11 cellular contexts compared by ENCODE assay signal in genomic region chr15:60407406-60407805, GRCh38. TPM values are rescaled to one million over a fixed set of nuclear protein-coding genes. Genes with fewer than 3 reads are reported as not detected.
A peak's percentile ranks its signal among the peaks of the same experiment; 100 is the strongest.
DNase-seq lines count a peak whose midpoint lies in the region; ATAC-seq, FAIRE-seq and TF ChIP-seq lines count a peak whose summit lies in the region.
"Had no signal": no experiment of that assay in that cellular context is flagged by ENCODE, and none has a peak within 500 bp of the region (broad histone marks: within the 10 kb centered on the region; RNA-seq: fewer than 3 reads in every experiment).

No MANE protein-coding gene starts in this region.

- H4K91ac ChIP-seq in H9 (ENCODE audit: insufficient read length, low read depth, low read length) = no peak overlapping the region

- H3K9me1 ChIP-seq in endothelial cell of umbilical vein (replicated peaks; ENCODE audit: control insufficient read depth, extremely low read depth, insufficient read depth, low read length) = no peaks in the 10 kb centered on the region

- no peak overlapping the region for H2BK20ac ChIP-seq in H9 (ENCODE audit: low read depth, low read length, poor library complexity, severe bottlenecking)

- H3T11ph ChIP-seq in H9 (ENCODE audit: low read length) = no peak overlapping the region

- no peak overlapping the region for H2BK5ac ChIP-seq in H9 (ENCODE audit: insufficient read length, low read length)

- peak overlapping the region in 7 of 11 experiments; percentile 32 to 77 (median 72); a peak in 10 of 22 replicates for H3K9ac ChIP-seq in BLaER1 treated with 17β-estradiol and CSF1 and Interleukin-3, amounts not matched to agents 10 nM and 100 nM
- H3K9ac ChIP-seq in endothelial cell of umbilical vein (replicated peaks; ENCODE audit: extremely low read depth, insufficient read depth, low read length) = no peak overlapping the region
- no peak overlapping the region for H3K9ac ChIP-seq in H9 (ENCODE audit: extremely low read depth, insufficient read length, low read length)

- POLR2A ChIA-PET in endothelial cell of umbilical vein (lab: Charles Lee) = interaction anchor here (1.7 kb wide), 1 partner anchor 9 kb away, joined by 5 read pairs; the partner anchor contains the start of gene ANXA2
- POLR2A ChIA-PET in activated CD8-positive, alpha-beta T cell treated with anti-CD3 and anti-CD28 coated beads for 36 hours (lab: Charles Lee) = no interaction called here

- H3K18ac ChIP-seq in H9 (ENCODE audit: insufficient read length, low read depth, low read length) = no peak overlapping the region

- H3K4me1 ChIP-seq in BLaER1 treated with 17β-estradiol and CSF1 and Interleukin-3, amounts not matched to agents 10 nM and 100 nM = peaks cover 26 to 69% (median 57%) of the 10 kb centered on the region in 10 experiments
- peaks cover 37% of the 10 kb centered on the region for H3K4me1 ChIP-seq in endothelial cell of umbilical vein (ENCODE audit: control insufficient read depth, extremely low read depth, insufficient read depth, low read length)
- H3K4me1 ChIP-seq in H9 (ENCODE audit: insufficient read depth, low read length) = no peaks in the 10 kb centered on the region

- H3K27me3 ChIP-seq in BLaER1 treated with 17β-estradiol and CSF1 and Interleukin-3, amounts not matched to agents 10 nM and 100 nM = no peaks in the 10 kb centered on the region
- no peaks in the 10 kb centered on the region for H3K27me3 ChIP-seq in endothelial cell of umbilical vein (ENCODE audit: control insufficient read depth in 2 of 2, insufficient read depth in 2 of 2, low read length in 2 of 2)
- no peaks in the 10 kb centered on the region for H3K27me3 ChIP-seq in H9 (ENCODE audit: insufficient read depth, low read length)

- DNase-seq in NCI-H82 treated with DMSO at 0.1 percent for 48 hours (lab: John Stamatoyannopoulos, UW; ENCODE audit: unreplicated experiment) (peak; percentile 25), endothelial cell of umbilical vein (ENCODE audit: low read depth, low spot score) (peak; percentile 32), nephron progenitor cell (no peak), H9 (no peak)
- DNase-seq in activated CD8-positive, alpha-beta T cell treated with anti-CD3 and anti-CD28 coated beads for 36 hours = no peak
- DNase-seq: activated CD4-positive, alpha-beta T cell treated with anti-CD3 and anti-CD28 coated beads, Interleukin-2, amount 10 ng/mL, durations not matched to agents 7 days and 5 days; Caco-2; naive thymus-derived CD8-positive, alpha-beta T cell had no signal

- intact Hi-C loops in endothelial cell of umbilical vein (cut with micrococcal nuclease) = no loop called here
- intact Hi-C loops in activated CD8-positive, alpha-beta T cell treated with anti-CD3 and anti-CD28 coated beads for 36 hours (cut with micrococcal nuclease) = no loop called here

- no peaks in the 10 kb centered on the region for H3K23me2 ChIP-seq in H9 (ENCODE audit: insufficient read length, low read depth, low read length, poor library complexity, severe bottlenecking)

- H3K4me1 Mint-ChIP-seq in nephron progenitor cell = peaks cover 28% of the 10 kb centered on the region
- peaks cover 9% of the 10 kb centered on the region for H3K4me1 Mint-ChIP-seq in activated CD8-positive, alpha-beta T cell treated with anti-CD3 and anti-CD28 coated beads for 36 hours (ENCODE audit: low read depth)
- peaks cover 15% of the 10 kb centered on the region for H3K4me1 Mint-ChIP-seq in stimulated activated memory B cell treated with anti-CD40 and anti-IgM and Interleukin-4, amounts not matched to agents 10 μg/mL and 1 μg/mL and 100 μg/mL, for 72 hours
- H3K4me1 Mint-ChIP-seq in H9 = peaks cover 5 to 9% of the 10 kb centered on the region in 2 experiments

- no peak overlapping the region for H3K4ac ChIP-seq in H9 (ENCODE audit: low read depth, low read length)

- no peaks in the 10 kb centered on the region for H3K9me3 ChIP-seq in BLaER1 treated with 17β-estradiol and CSF1 and Interleukin-3, amounts not matched to agents 10 nM and 100 nM (replicated peaks in 1 of 11)
- H3K9me3 ChIP-seq in endothelial cell of umbilical vein (replicated peaks; ENCODE audit: control insufficient read depth, insufficient read depth, low read length) = no peaks in the 10 kb centered on the region
- H3K9me3 ChIP-seq in H9 (ENCODE audit: control insufficient read depth, low read depth, low read length) = no peaks in the 10 kb centered on the region
- H3K9me3 ChIP-seq: Caco-2 had no signal

- CTCF ChIA-PET in endothelial cell of umbilical vein (lab: Charles Lee) = interaction anchor here (1.0 to 2.4 kb wide), 6 partner anchors 8 to 48 kb away, joined by 3 to 12 read pairs (median 6); partner anchors contain the start of gene ANXA2
- CTCF ChIA-PET in activated CD8-positive, alpha-beta T cell treated with anti-CD3 and anti-CD28 coated beads for 36 hours (lab: Charles Lee) = interaction anchor here (1.0 kb wide), 1 partner anchor 10 kb away, joined by 4 read pairs; no protein-coding TSS in a partner anchor

- H2BK12ac ChIP-seq in H9 (ENCODE audit: insufficient read length, low read depth, low read length) = no peak overlapping the region

- no peak for ATAC-seq in activated CD8-positive, alpha-beta T cell treated with anti-CD3 and anti-CD28 coated beads for 36 hours
- no peak for ATAC-seq in stimulated activated memory B cell treated with anti-CD40 and anti-IgM and Interleukin-4, amounts not matched to agents 10 μg/mL and 1 μg/mL and 100 μg/mL, for 72 hours
- ATAC-seq in HG03469 (IDR thresholded peaks at IDR 0.05; ENCODE audit: unreplicated experiment) = no peak
- ATAC-seq: naive thymus-derived CD8-positive, alpha-beta T cell had no signal

- no peak overlapping the region for H3K56ac ChIP-seq in H9 (ENCODE audit: insufficient read length, low read depth, low read length)

- H4K8ac ChIP-seq in H9 (replicated peaks; ENCODE audit: insufficient read length, low read depth, low read length) = no peak overlapping the region

- H2BK15ac ChIP-seq in H9 (ENCODE audit: low read depth, low read length) = no peak overlapping the region

- H3K27ac ChIP-seq in BLaER1 treated with 17β-estradiol and CSF1 and Interleukin-3, amounts not matched to agents 10 nM and 100 nM = peak overlapping the region; percentile 8 to 96 (median 85); a peak in 21 of 22 replicates
- H3K27ac ChIP-seq in endothelial cell of umbilical vein (ENCODE audit: insufficient read depth, low read depth, low read length) = peak overlapping the region; percentile 46
- H3K27ac ChIP-seq in H9 (ENCODE audit: insufficient read length, low read depth, low read length) = no peak overlapping the region

- no peaks in the 10 kb centered on the region for H3K36me3 ChIP-seq in BLaER1 treated with 17β-estradiol and CSF1 and Interleukin-3, amounts not matched to agents 10 nM and 100 nM
- no peaks in the 10 kb centered on the region for H3K36me3 ChIP-seq in endothelial cell of umbilical vein (ENCODE audit: control insufficient read depth in 2 of 2, extremely low read depth in 1 of 2, insufficient read depth in 2 of 2, low read length in 2 of 2)

- H3K4me3 Mint-ChIP-seq in nephron progenitor cell (no peak overlapping the region), H9 (no peak overlapping the region)
- H3K4me3 Mint-ChIP-seq in activated CD8-positive, alpha-beta T cell treated with anti-CD3 and anti-CD28 coated beads for 36 hours = no peak overlapping the region
- no peak overlapping the region for H3K4me3 Mint-ChIP-seq in stimulated activated memory B cell treated with anti-CD40 and anti-IgM and Interleukin-4, amounts not matched to agents 10 μg/mL and 1 μg/mL and 100 μg/mL, for 72 hours
- H3K4me3 Mint-ChIP-seq: activated CD4-positive, alpha-beta T cell treated with anti-CD3 and anti-CD28 coated beads, Interleukin-2, amount 10 ng/mL, durations not matched to agents 7 days and 5 days; naive thymus-derived CD8-positive, alpha-beta T cell had no signal

- dilution Hi-C loops in endothelial cell of umbilical vein (cut with MboI; ENCODE audit: extremely low pct_ligation_motif_present, low sequenced_read_pairs) = no loop called here

- TF ChIP-seq CTCF in endothelial cell of umbilical vein (IDR thresholded peaks at IDR 0.05; ENCODE audit: extremely low read depth in 1 of 2, insufficient read depth in 1 of 2, low read depth in 1 of 2, low read length in 2 of 2) (no peak), nephron progenitor cell (IDR thresholded peaks at IDR 0.05) (no peak), H9 (conservative IDR thresholded peaks at IDR 0.05) (no peak)
- TF ChIP-seq CTCF in activated CD8-positive, alpha-beta T cell treated with anti-CD3 and anti-CD28 coated beads for 36 hours (IDR thresholded peaks at IDR 0.05) = no peak

- H2AFZ ChIP-seq in endothelial cell of umbilical vein (ENCODE audit: low read depth, low read length) (no peak overlapping the region), H9 (ENCODE audit: low read length) (no peak overlapping the region)

- TF ChIP-seq POLR2A in endothelial cell of umbilical vein (IDR thresholded peaks at IDR 0.05; ENCODE audit: low read depth, low read length) = no peak

- H2BK120ac ChIP-seq in H9 (ENCODE audit: low read depth, low read length, poor library complexity, severe bottlenecking) = no peak overlapping the region

- H3K79me1 ChIP-seq in H9 (ENCODE audit: insufficient read depth, low read depth, low read length, poor library complexity, severe bottlenecking) = no peaks in the 10 kb centered on the region

- H3K23ac ChIP-seq in H9 (ENCODE audit: insufficient read length, low read depth, low read length) = no peak overlapping the region

- H3K27me3 Mint-ChIP-seq in nephron progenitor cell (ENCODE audit: low read depth, poor library complexity) (peaks cover 3% of the 10 kb centered on the region), H9 (ENCODE audit: low read depth) (no peaks in the 10 kb centered on the region; the same call in 1 of the 2 replicates)
- no peaks in the 10 kb centered on the region for H3K27me3 Mint-ChIP-seq in activated CD8-positive, alpha-beta T cell treated with anti-CD3 and anti-CD28 coated beads for 36 hours
- no peaks in the 10 kb centered on the region for H3K27me3 Mint-ChIP-seq in stimulated activated memory B cell treated with anti-CD40 and anti-IgM and Interleukin-4, amounts not matched to agents 10 μg/mL and 1 μg/mL and 100 μg/mL, for 72 hours
- H3K27me3 Mint-ChIP-seq: naive thymus-derived CD8-positive, alpha-beta T cell had no signal

- H3K9me3 Mint-ChIP-seq in nephron progenitor cell = no peaks in the 10 kb centered on the region
- no peaks in the 10 kb centered on the region for H3K9me3 Mint-ChIP-seq in activated CD8-positive, alpha-beta T cell treated with anti-CD3 and anti-CD28 coated beads for 36 hours
- H3K9me3 Mint-ChIP-seq in stimulated activated memory B cell treated with anti-CD40 and anti-IgM and Interleukin-4, amounts not matched to agents 10 μg/mL and 1 μg/mL and 100 μg/mL, for 72 hours = no peaks in the 10 kb centered on the region
- no peaks in the 10 kb centered on the region for H3K9me3 Mint-ChIP-seq in H9
- H3K9me3 Mint-ChIP-seq: naive thymus-derived CD8-positive, alpha-beta T cell had no signal

- no TSS peak for BruUV-seq in endothelial cell of umbilical vein (replicated peaks; lab: Mats Ljungman, UMichigan)

- no peak overlapping the region for H2AK5ac ChIP-seq in H9 (ENCODE audit: insufficient read length, low read length)

- peak overlapping the region; percentile 51 for H3K27ac Mint-ChIP-seq in nephron progenitor cell
- no peak overlapping the region for H3K27ac Mint-ChIP-seq in activated CD8-positive, alpha-beta T cell treated with anti-CD3 and anti-CD28 coated beads for 36 hours
- no peak overlapping the region for H3K27ac Mint-ChIP-seq in stimulated activated memory B cell treated with anti-CD40 and anti-IgM and Interleukin-4, amounts not matched to agents 10 μg/mL and 1 μg/mL and 100 μg/mL, for 72 hours
- H3K27ac Mint-ChIP-seq in H9 = no peak overlapping the region

- no peak overlapping the region for H3K14ac ChIP-seq in H9 (ENCODE audit: insufficient read depth, low read length)

- H4K20me1 ChIP-seq in BLaER1 treated with 17β-estradiol and CSF1 and Interleukin-3, amounts not matched to agents 10 nM and 100 nM = no peaks in the 10 kb centered on the region
- H4K20me1 ChIP-seq in endothelial cell of umbilical vein (replicated peaks; ENCODE audit: control insufficient read depth, extremely low read depth, insufficient read depth, low read length) (no peaks in the 10 kb centered on the region), H9 (ENCODE audit: control insufficient read depth, insufficient read depth, insufficient read length) (no peaks in the 10 kb centered on the region)

- H3K36me3 Mint-ChIP-seq in nephron progenitor cell (ENCODE audit: low read depth) (no peaks in the 10 kb centered on the region), H9 (ENCODE audit: insufficient read depth in 1 of 3, low read depth in 3 of 3) (no peaks in the 10 kb centered on the region)
- H3K36me3 Mint-ChIP-seq in activated CD8-positive, alpha-beta T cell treated with anti-CD3 and anti-CD28 coated beads for 36 hours (ENCODE audit: low read depth) = no peaks in the 10 kb centered on the region
- no peaks in the 10 kb centered on the region for H3K36me3 Mint-ChIP-seq in stimulated activated memory B cell treated with anti-CD40 and anti-IgM and Interleukin-4, amounts not matched to agents 10 μg/mL and 1 μg/mL and 100 μg/mL, for 72 hours
- H3K36me3 Mint-ChIP-seq: naive thymus-derived CD8-positive, alpha-beta T cell had no signal

- no peak overlapping the region for H4K5ac ChIP-seq in H9 (ENCODE audit: insufficient read length, low read depth, low read length)

- FAIRE-seq in endothelial cell of umbilical vein (lab: Jason Lieb, UNC) = peak; percentile 84

- H3K4me3 ChIP-seq in BLaER1 treated with 17β-estradiol and CSF1 and Interleukin-3, amounts not matched to agents 10 nM and 100 nM = peak overlapping the region in 2 of 10 experiments; percentile 20 to 29; a peak in 1 of 20 replicates
- H3K4me3 ChIP-seq in endothelial cell of umbilical vein (replicated peaks in 1 of 3; ENCODE audit: insufficient read depth in 1 of 3, low read depth in 1 of 3, low read length in 3 of 3) = no peak overlapping the region

- H3K79me2 ChIP-seq in endothelial cell of umbilical vein (ENCODE audit: control insufficient read depth, insufficient read depth, low read length) (no peaks in the 10 kb centered on the region), H9 (ENCODE audit: insufficient read depth, low read length) (no peaks in the 10 kb centered on the region)

- peak overlapping the region in 8 of 11 experiments; percentile 72 to 97 (median 90); a peak in 16 of 22 replicates for H3K4me2 ChIP-seq in BLaER1 treated with 17β-estradiol and CSF1 and Interleukin-3, amounts not matched to agents 10 nM and 100 nM
- H3K4me2 ChIP-seq in endothelial cell of umbilical vein (ENCODE audit: insufficient read depth, low read length) (peak overlapping the region; percentile 10), H9 (ENCODE audit: insufficient read depth, insufficient read length, low read length) (no peak overlapping the region)

RNA-seq across cellular contexts. Expression of gene ANXA2, which starts 9.6 kb away (rescaled TPM):
- total RNA-seq in endothelial cell of umbilical vein (2,636 and 2,725 TPM in 2 replicates), H9 (2021) (126 and 127 TPM in 2 replicates)
- polyA plus RNA-seq in endothelial cell of umbilical vein = 2,745 and 3,299 TPM in 2 replicates
- polyA plus RNA-seq in endothelial cell of umbilical vein (2011; cell fraction: cytosol; rRNA removed) = 4,765 and 4,884 TPM in 2 replicates
- polyA plus RNA-seq in endothelial cell of umbilical vein (2011; cell fraction: nucleus; rRNA removed) = 2,911 and 3,170 TPM in 2 replicates
- 3,482 and 4,382 TPM in 2 replicates for polyA plus RNA-seq in endothelial cell of umbilical vein (2012)
- 3,299 and 3,540 TPM in 2 replicates for polyA minus RNA-seq in endothelial cell of umbilical vein
- 533 TPM for polyA minus RNA-seq in endothelial cell of umbilical vein (2011; cell fraction: cytosol; rRNA and poly(A)+ RNA removed)
- polyA minus RNA-seq in endothelial cell of umbilical vein (2011; cell fraction: nucleus; rRNA and poly(A)+ RNA removed) = 990 and 1,101 TPM in 2 replicates
- 10 to 100 TPM; 57.9 to 60.2 TPM for total RNA-seq in activated CD8-positive, alpha-beta T cell treated with anti-CD3 and anti-CD28 coated beads for 36 hours

Comparison
In these comparisons a context has a peak if more than half of its experiments do, and no peak if none do; other contexts are left out.
1. H3K9ac ChIP-seq: peak in BLaER1 treated with 17β-estradiol and CSF1 and Interleukin-3, amounts not matched to agents 10 nM and 100 nM (7 of 11); none in endothelial cell of umbilical vein (single experiment) and H9 (single experiment).
2. DNase-seq: peak in NCI-H82 treated with DMSO at 0.1 percent for 48 hours (single experiment) and endothelial cell of umbilical vein (single experiment); none in nephron progenitor cell (single experiment), activated CD8-positive, alpha-beta T cell treated with anti-CD3 and anti-CD28 coated beads for 36 hours (single experiment) and H9 (single experiment).
3. RNA of gene ANXA2, which starts 9.6 kb away (total RNA-seq): 2,636 to 2,725 TPM in endothelial cell of umbilical vein; 126 to 127 TPM in H9 and 57.9 to 60.2 TPM in activated CD8-positive, alpha-beta T cell treated with anti-CD3 and anti-CD28 coated beads for 36 hours; every median in the first group is over 10 times any median in the second.